Comparison of ENCODE assay signal across 9 cellular contexts in genomic region chr19:42131149-42132029, GRCh38. TPM values are rescaled to one million over a fixed set of nuclear protein-coding genes. Genes with fewer than 3 reads are reported as not detected.
A peak's percentile ranks its signal among the peaks of the same experiment; 100 is the strongest.
DNase-seq lines count a peak whose midpoint lies in the region; ATAC-seq and TF ChIP-seq lines count a peak whose summit lies in the region.
"Had no signal": no experiment of that assay in that cellular context is flagged by ENCODE, and none has a peak within 500 bp of the region (broad histone marks: within the 10 kb centered on the region; RNA-seq: fewer than 3 reads in every experiment).

No MANE protein-coding gene starts in this region.

- H3K4me3 Mint-ChIP-seq in activated CD8-positive, alpha-beta memory T cell treated with anti-CD3 and anti-CD28 coated beads, Interleukin-2, amount 10 ng/mL, durations not matched to agents 7 days and 5 days: peak overlapping the region; percentile 70
- peak overlapping the region; percentile 87 to 92 for H3K4me3 Mint-ChIP-seq in stimulated activated naive B cell treated with anti-CD40 and anti-IgM and Interleukin-4, amounts not matched to agents 10 μg/mL and 1 μg/mL and 100 μg/mL, for 72 hours

- CTCF ChIA-PET in activated CD8-positive, alpha-beta memory T cell treated with anti-CD3 and anti-CD28 coated beads, Interleukin-2, amount 10 ng/mL, durations not matched to agents 7 days and 5 days (lab: Charles Lee): interaction anchor here (1.3 to 7.7 kb wide), 15 partner anchors 8 to 425 kb away, joined by 3 to 79 read pairs (median 7); partner anchors contain the start of genes DEDD2, GSK3A, PAFAH1B3 and PRR19

- H3K27ac Mint-ChIP-seq in activated CD8-positive, alpha-beta memory T cell treated with anti-CD3 and anti-CD28 coated beads, Interleukin-2, amount 10 ng/mL, durations not matched to agents 7 days and 5 days: peak overlapping the region; percentile 77
- H3K27ac Mint-ChIP-seq in stimulated activated naive B cell treated with anti-CD40 and anti-IgM and Interleukin-4, amounts not matched to agents 10 μg/mL and 1 μg/mL and 100 μg/mL, for 72 hours: peak overlapping the region; percentile 93

- peak overlapping the region; percentile 62; the same call in 1 of the 2 replicates for H3K27ac ChIP-seq in VCaP
- H3K27ac ChIP-seq: C4-2B had no signal

- no peaks in the 10 kb centered on the region for H3K27me3 Mint-ChIP-seq in activated CD8-positive, alpha-beta memory T cell treated with anti-CD3 and anti-CD28 coated beads, Interleukin-2, amount 10 ng/mL, durations not matched to agents 7 days and 5 days
- no peaks in the 10 kb centered on the region for H3K27me3 Mint-ChIP-seq in stimulated activated naive B cell treated with anti-CD40 and anti-IgM and Interleukin-4, amounts not matched to agents 10 μg/mL and 1 μg/mL and 100 μg/mL, for 72 hours

- H3K4me1 Mint-ChIP-seq in activated CD8-positive, alpha-beta memory T cell treated with anti-CD3 and anti-CD28 coated beads, Interleukin-2, amount 10 ng/mL, durations not matched to agents 7 days and 5 days: peaks cover 57% of the 10 kb centered on the region
- peaks cover 61 to 83% of the 10 kb centered on the region in 2 donors for H3K4me1 Mint-ChIP-seq in stimulated activated naive B cell treated with anti-CD40 and anti-IgM and Interleukin-4, amounts not matched to agents 10 μg/mL and 1 μg/mL and 100 μg/mL, for 72 hours

- no peaks in the 10 kb centered on the region for H3K36me3 Mint-ChIP-seq in activated CD8-positive, alpha-beta memory T cell treated with anti-CD3 and anti-CD28 coated beads, Interleukin-2, amount 10 ng/mL, durations not matched to agents 7 days and 5 days
- H3K36me3 Mint-ChIP-seq in stimulated activated naive B cell treated with anti-CD40 and anti-IgM and Interleukin-4, amounts not matched to agents 10 μg/mL and 1 μg/mL and 100 μg/mL, for 72 hours: peaks cover 38 to 45% of the 10 kb centered on the region in 2 donors

- no peak for DNase-seq in activated CD8-positive, alpha-beta memory T cell treated with anti-CD3 and anti-CD28 coated beads, Interleukin-2, amount 10 ng/mL, durations not matched to agents 7 days and 5 days
- DNase-seq in activated CD8-positive, alpha-beta memory T cell treated with anti-CD3 and anti-CD28 coated beads for 24 hours: no peak
- DNase-seq in fibroblast of villous mesenchyme (ENCODE audit: low read depth) (no peak), NCI-H1092 treated with DMSO at 0.1 percent for 48 hours (lab: John Stamatoyannopoulos, UW) (no peak), hippocampal formation (lab: John Stamatoyannopoulos, UW) (no peak)
- no peak for DNase-seq in stimulated activated naive B cell treated with anti-CD40 and anti-IgM and Interleukin-4, amounts not matched to agents 10 μg/mL and 1 μg/mL and 100 μg/mL, for 72 hours

- no peak for ATAC-seq in activated CD8-positive, alpha-beta memory T cell treated with anti-CD3 and anti-CD28 coated beads, Interleukin-2, amount 10 ng/mL, durations not matched to agents 7 days and 5 days
- no peak for ATAC-seq in stimulated activated naive B cell treated with anti-CD40 and anti-IgM and Interleukin-4, amounts not matched to agents 10 μg/mL and 1 μg/mL and 100 μg/mL, for 72 hours (replicated peaks)
- no peak for ATAC-seq in HG02759 (IDR thresholded peaks at IDR 0.05; ENCODE audit: unreplicated experiment)

- no peak for TF ChIP-seq CTCF in VCaP (conservative IDR thresholded peaks at IDR 0.05)
- no peak for TF ChIP-seq CTCF in fibroblast of villous mesenchyme (IDR thresholded peaks at IDR 0.05; ENCODE audit: insufficient read depth, low read depth, low read length)

- no peaks in the 10 kb centered on the region for H3K9me3 Mint-ChIP-seq in activated CD8-positive, alpha-beta memory T cell treated with anti-CD3 and anti-CD28 coated beads, Interleukin-2, amount 10 ng/mL, durations not matched to agents 7 days and 5 days (ENCODE audit: low read depth)
- H3K9me3 Mint-ChIP-seq in stimulated activated naive B cell treated with anti-CD40 and anti-IgM and Interleukin-4, amounts not matched to agents 10 μg/mL and 1 μg/mL and 100 μg/mL, for 72 hours: no peaks in the 10 kb centered on the region

- peak overlapping the region; percentile 40 for H3K4me3 ChIP-seq in fibroblast of villous mesenchyme (ENCODE audit: low read depth, low read length)

RNA-seq across cellular contexts. Expression of gene POU2F2, which starts 0.9 kb away (rescaled TPM):
- total RNA-seq in activated CD8-positive, alpha-beta memory T cell treated with anti-CD3 and anti-CD28 coated beads, Interleukin-2, amount 10 ng/mL, durations not matched to agents 7 days and 5 days: 10 to 100 TPM; 17.7 to 40.4 TPM
- 1.3 and 1.9 TPM in 2 replicates for total RNA-seq in fibroblast of villous mesenchyme

RNA-seq across cellular contexts. Expression of gene ZNF574, which starts 55.4 kb away (rescaled TPM):
- total RNA-seq in activated CD8-positive, alpha-beta memory T cell treated with anti-CD3 and anti-CD28 coated beads, Interleukin-2, amount 10 ng/mL, durations not matched to agents 7 days and 5 days: 10 to 100 TPM; 14.7 to 18.3 TPM
- total RNA-seq in fibroblast of villous mesenchyme: 13.5 and 19.0 TPM in 2 replicates
